Comparison of ENCODE assay signal across 9 cellular contexts in genomic region chr20:53773792-53774371, GRCh38.
DNase-seq lines count a peak whose midpoint lies in the region; TF ChIP-seq lines count a peak whose summit lies in the region.
"Had no signal": no experiment of that assay in that cellular context is flagged by ENCODE, and none has a peak within 500 bp of the region (broad histone marks: within the 10 kb centered on the region; RNA-seq: fewer than 3 reads in every experiment).

No MANE protein-coding gene starts in this region.

- peak; percentile 97 for DNase-seq in AG04449 (ENCODE audit: low read depth, low spot score)
- peak; percentile 89 for DNase-seq in LoVo (ENCODE audit: low spot score)
- peak; percentile 96 for DNase-seq in dedifferentiated amniotic fluid mesenchymal stem cell (ENCODE audit: extremely low spot score)
- DNase-seq in myocyte (ENCODE audit: low read depth): peak; percentile 79
- no peak for DNase-seq in retina
- DNase-seq in mesenteric fat pad (ENCODE audit: low spot score): no peak
- DNase-seq in inferior parietal cortex (ENCODE audit: extremely low spot score): no peak
- no peak for DNase-seq in H4 (ENCODE audit: low spot score)
- DNase-seq: small intestine had no signal

- no peak for TF ChIP-seq CTCF in AG04449 (IDR thresholded peaks at IDR 0.05; ENCODE audit: insufficient read depth, low read length, missing control alignments)

- no peak overlapping the region for H3K4me3 ChIP-seq in AG04449 (ENCODE audit: low read depth, low read length)

- CTCF ChIA-PET in AG04449 (lab: Yijun Ruan, JAX): interaction anchor here (1.2 to 1.3 kb wide), 2 partner anchors 10 to 26 kb away, joined by 3 to 4 read pairs; no protein-coding TSS in a partner anchor

- POLR2A ChIA-PET in AG04449 (lab: Yijun Ruan, JAX): interaction anchor here (0.7 to 2.6 kb wide), 9 partner anchors 35 to 359 kb away, joined by 3 to 11 read pairs (median 5); partner anchors contain the start of gene ZNF217

Comparison
In these comparisons a context has a peak if more than half of its experiments do, and no peak if none do; other contexts are left out.
1. DNase-seq: peak in AG04449 (single experiment), LoVo (single experiment), dedifferentiated amniotic fluid mesenchymal stem cell (single experiment) and myocyte (single experiment); none in retina (single experiment), mesenteric fat pad (single experiment), inferior parietal cortex (single experiment) and H4 (single experiment).